ENCODE assay signal across 24 cellular contexts in the genomic region with DNA sequence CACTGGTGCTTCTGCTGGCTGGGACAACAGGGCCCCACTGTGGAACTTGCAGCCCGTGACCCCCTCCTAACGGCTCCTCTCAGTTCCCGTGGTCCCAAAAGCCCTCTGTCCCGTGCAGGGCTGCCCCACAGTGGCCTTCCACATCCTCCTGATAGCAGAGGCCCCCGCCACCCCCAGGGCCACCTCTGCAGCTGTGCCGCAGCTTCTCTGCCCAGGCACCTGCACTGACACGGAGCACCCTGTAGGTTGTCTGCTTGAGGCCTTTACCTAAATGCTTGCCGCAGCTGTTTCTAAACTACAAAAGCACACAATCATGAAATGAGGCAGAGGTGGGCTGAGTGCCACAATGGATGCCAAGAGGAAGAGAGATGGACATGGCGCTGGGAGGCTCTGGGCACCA. TPM values are rescaled to one million over a fixed set of nuclear protein-coding genes. Genes with fewer than 3 reads are reported as not detected.
DNase-seq lines count a peak whose midpoint lies in the region; ATAC-seq, FAIRE-seq and TF ChIP-seq lines count a peak whose summit lies in the region.
"Had no signal": no experiment of that assay in that cellular context is flagged by ENCODE, and none has a peak within 500 bp of the region (broad histone marks: within the 10 kb centered on the region; RNA-seq: fewer than 3 reads in every experiment).

No MANE protein-coding gene starts in this region.

- H3T11ph ChIP-seq in H9 (ENCODE audit: low read length), result no peak overlapping the region

- no peak overlapping the region for H2BK15ac ChIP-seq in H9 (ENCODE audit: low read depth, low read length)

- peaks cover 0 to 2% of the 10 kb centered on the region in 2 experiments; a peak in 1 of 5 replicates for H3K9me3 Mint-ChIP-seq in H9

- no peak overlapping the region for H4K8ac ChIP-seq in H9 (replicated peaks; ENCODE audit: insufficient read length, low read depth, low read length)

- H2AFZ ChIP-seq in HepG2 (ENCODE audit: low read length) (no peak overlapping the region), H9 (ENCODE audit: low read length) (no peak overlapping the region)
- H2AFZ ChIP-seq: PC-9 had no signal

- H3K9ac ChIP-seq in HepG2 (ENCODE audit: insufficient read depth, low read depth, low read length), result no peak overlapping the region
- no peak overlapping the region for H3K9ac ChIP-seq in H9 (ENCODE audit: extremely low read depth, insufficient read length, low read length)

- H3K23me2 ChIP-seq in H9 (ENCODE audit: insufficient read length, low read depth, low read length, poor library complexity, severe bottlenecking), result no peaks in the 10 kb centered on the region

- no peaks in the 10 kb centered on the region for H3K79me1 ChIP-seq in H9 (ENCODE audit: insufficient read depth, low read depth, low read length, poor library complexity, severe bottlenecking)

- no peak overlapping the region for H3K4ac ChIP-seq in H9 (ENCODE audit: low read depth, low read length)

- no peak overlapping the region for H3K18ac ChIP-seq in H9 (ENCODE audit: insufficient read length, low read depth, low read length)

- H2BK20ac ChIP-seq in H9 (ENCODE audit: low read depth, low read length, poor library complexity, severe bottlenecking), result no peak overlapping the region

- intact Hi-C loops in HepG2 (cut with micrococcal nuclease; ENCODE audit: unreplicated experiment), result no loop called here
- intact Hi-C loops in right lobe of liver (cut with DNase I), result no loop called here
- intact Hi-C loops in sciatic nerve (cut with DNase I), result no loop called here

- H3K4me2 ChIP-seq in HepG2 (ENCODE audit: low read depth, low read length), result no peak overlapping the region
- no peak overlapping the region for H3K4me2 ChIP-seq in H9 (ENCODE audit: insufficient read depth, insufficient read length, low read length)
- H3K4me2 ChIP-seq: PC-9 had no signal

- H3K27me3 ChIP-seq in HepG2 (ENCODE audit: control insufficient read depth in 1 of 2, insufficient read depth in 2 of 2, low read length in 2 of 2) (no peaks in the 10 kb centered on the region), right lobe of liver (no peaks in the 10 kb centered on the region), H9 (ENCODE audit: insufficient read depth, low read length) (no peaks in the 10 kb centered on the region)
- H3K27me3 ChIP-seq: BE2C had no signal

- no peak overlapping the region for H3K56ac ChIP-seq in H9 (ENCODE audit: insufficient read length, low read depth, low read length)

- no peak overlapping the region for H2BK120ac ChIP-seq in H9 (ENCODE audit: low read depth, low read length, poor library complexity, severe bottlenecking)

- H3K36me3 Mint-ChIP-seq in H9 (ENCODE audit: insufficient read depth in 1 of 3, low read depth in 3 of 3), result peaks cover 9 to 28% (median 23%) of the 10 kb centered on the region in 3 experiments; a peak in 6 of 7 replicates

- H2AK5ac ChIP-seq in H9 (ENCODE audit: insufficient read length, low read length), result no peak overlapping the region

- in situ Hi-C loops in HepG2 (cut with HindIII; ENCODE audit: extremely low pct_ligation_motif_present, low pct_unique_long_range_greater_than_20kb), result no loop called here
- in situ Hi-C loops in GM13976 (cut with MboI; ENCODE audit: low sequenced_read_pairs, unreplicated experiment), result no loop called here

- DNase-seq in HepG2 (ENCODE audit: low spot score) (no peak), right lobe of liver (no peak), H9 (peak; percentile 45), epithelial cell of esophagus (ENCODE audit: low read depth) (no peak), sciatic nerve (ENCODE audit: low spot score) (no peak), GM13976 (ENCODE audit: low spot score) (no peak), NCI-H2171 treated with DMSO at 0.1 percent for 48 hours (lab: John Stamatoyannopoulos, UW) (no peak)
- DNase-seq in activated CD4-positive, CD25-positive, alpha-beta regulatory T cell treated with anti-CD3 and anti-CD28 coated beads, Interleukin-2, amount 50 U/mL, for 72 hours, result no peak
- DNase-seq: BE2C, DMS79 treated with DMSO at 0.1 percent for 48 hours, GOT3, KG1, NCI-H1092, NCI-H1436, NCI-H187 treated with DMSO at 0.1 percent for 48 hours, NCI-H2107, NCI-H69, PC-9, SHP77 treated with DMSO at 0.1 percent for 48 hours had no signal

- 87% methylated on average over 8 of the region's 9 CpGs for WGBS in HepG2 (ENCODE audit: low lambda C conversion rate)
- 92% methylated on average over 4 of the region's 9 CpGs for WGBS in right lobe of liver (ENCODE audit: insufficient coverage, low coverage, low lambda C conversion rate, missing lambda C conversion rate)
- no CpG with 5 or more reads among the region's 9 CpGs for WGBS in H9 (ENCODE audit: extremely low coverage, insufficient read length, low lambda C conversion rate)

- H3K27ac Mint-ChIP-seq in H9, result peak overlapping the region in 2 of 3 experiments; percentile 73 to 84; a peak in 2 of 7 replicates

- no peak overlapping the region for H3K4me3 Mint-ChIP-seq in H9

- peak; percentile 13; the same call in 1 of the 3 replicates for ATAC-seq in HepG2
- ATAC-seq in right lobe of liver, result no peak
- peak; percentile 10 for ATAC-seq in sciatic nerve

- no TSS peak for BruUV-seq in HepG2 (replicated peaks; lab: Mats Ljungman, UMichigan)

- no peak overlapping the region for H2BK5ac ChIP-seq in H9 (ENCODE audit: insufficient read length, low read length)

- CTCF ChIA-PET in HepG2 (lab: Yijun Ruan, JAX; ENCODE audit: low intra/inter-chr PET ratio, low total read pairs), result no interaction called here

- H3K79me2 ChIP-seq in HepG2 (ENCODE audit: insufficient read depth, low read length) (no peaks in the 10 kb centered on the region), H9 (ENCODE audit: insufficient read depth, low read length) (no peaks in the 10 kb centered on the region)

- no peak overlapping the region for H4K91ac ChIP-seq in H9 (ENCODE audit: insufficient read length, low read depth, low read length)

- H3K27me3 Mint-ChIP-seq in H9 (ENCODE audit: low read depth), result no peaks in the 10 kb centered on the region; the same call in 1 of the 2 replicates

- H3K4me1 Mint-ChIP-seq in H9, result peaks cover 11 to 24% of the 10 kb centered on the region in 2 experiments; a peak in 3 of 4 replicates

- H3K23ac ChIP-seq in H9 (ENCODE audit: insufficient read length, low read depth, low read length), result no peak overlapping the region

- TF ChIP-seq POLR2A in HepG2 (IDR thresholded peaks at IDR 0.05; ENCODE audit: insufficient read depth in 1 of 2, low read depth in 2 of 2, low read length in 2 of 2) (no peak), right lobe of liver (IDR thresholded peaks at IDR 0.05) (no peak)

- H3K36me3 ChIP-seq in HepG2 (replicated peaks in 1 of 2; ENCODE audit: control insufficient read depth in 1 of 2, insufficient read depth in 2 of 2, low read length in 2 of 2) (peaks cover 1 to 8% of the 10 kb centered on the region in 2 experiments; a peak in 3 of 5 replicates), right lobe of liver (peaks cover 0 to 13% (median 1%) of the 10 kb centered on the region in 4 donors)

- POLR2A ChIA-PET in HepG2 (lab: Yijun Ruan, JAX), result interaction anchor here (1.5 kb wide), 1 partner anchor 95 kb away, joined by 3 read pairs; a partner anchor contains a TSS

- H3K4me3 ChIP-seq in HepG2 (replicated peaks in 1 of 3; ENCODE audit: insufficient read depth in 1 of 3, low read depth in 2 of 3, low read length in 3 of 3), result no peak overlapping the region
- H3K4me3 ChIP-seq in right lobe of liver, result no peak overlapping the region
- H3K4me3 ChIP-seq in epithelial cell of esophagus (ENCODE audit: low read length), result no peak overlapping the region
- H3K4me3 ChIP-seq: PC-9, SK-N-MC had no signal

- no peak overlapping the region for H4K5ac ChIP-seq in H9 (ENCODE audit: insufficient read length, low read depth, low read length)

- TF ChIP-seq EP300 in HepG2 (IDR thresholded peaks at IDR 0.05; ENCODE audit: low read depth in 2 of 2, low read length in 2 of 2) (no peak), HepG2 (CRISPR knock-in tag; IDR thresholded peaks at IDR 0.05; ENCODE audit: borderline replicate concordance) (no peak)

- TF ChIP-seq CTCF in HepG2 (CRISPR knock-in tag; IDR thresholded peaks at IDR 0.05) (no peak), right lobe of liver (IDR thresholded peaks at IDR 0.05) (no peak), H9 (conservative IDR thresholded peaks at IDR 0.05) (0 out of 3 replicates have a peak, but pooled peaks have one; percentile 22), epithelial cell of esophagus (IDR thresholded peaks at IDR 0.05; ENCODE audit: insufficient read depth, low read depth, low read length, missing control alignments) (peak; percentile 11), GM13976 (IDR thresholded peaks at IDR 0.05; ENCODE audit: borderline replicate concordance, control extremely low read depth, extremely low read depth, insufficient read depth, missing control alignments) (no peak)

- no peaks in the 10 kb centered on the region for H3K9me3 ChIP-seq in HepG2 (ENCODE audit: low read length)
- no peaks in the 10 kb centered on the region for H3K9me3 ChIP-seq in right lobe of liver
- H3K9me3 ChIP-seq in H9 (ENCODE audit: control insufficient read depth, low read depth, low read length), result no peaks in the 10 kb centered on the region
- H3K9me3 ChIP-seq: BE2C had no signal

- no peak overlapping the region for H3K14ac ChIP-seq in H9 (ENCODE audit: insufficient read depth, low read length)

- FAIRE-seq in HepG2 (lab: Jason Lieb, UNC), result no peak
- FAIRE-seq: A204.1, GM12891 had no signal

- H3K27ac ChIP-seq in HepG2 (ENCODE audit: extremely low read length, insufficient read depth, low read length) (no peak overlapping the region), right lobe of liver (no peak overlapping the region), H9 (ENCODE audit: insufficient read length, low read depth, low read length) (no peak overlapping the region)
- H3K27ac ChIP-seq: HL-60, PC-9, RWPE1, SK-N-MC had no signal

- H3K4me1 ChIP-seq in HepG2 (ENCODE audit: insufficient read depth, low read length) (peaks cover 37% of the 10 kb centered on the region), right lobe of liver (no peaks in the 10 kb centered on the region), H9 (ENCODE audit: insufficient read depth, low read length) (no peaks in the 10 kb centered on the region)
- H3K4me1 ChIP-seq: BE2C had no signal

- H4K20me1 ChIP-seq in HepG2 (ENCODE audit: insufficient read depth, low read length) (no peaks in the 10 kb centered on the region), H9 (ENCODE audit: control insufficient read depth, insufficient read depth, insufficient read length) (no peaks in the 10 kb centered on the region)

- TF ChIP-seq RAD21 in HepG2 (CRISPR knock-in tag; IDR thresholded peaks at IDR 0.05), result no peak

- no peak overlapping the region for H2BK12ac ChIP-seq in H9 (ENCODE audit: insufficient read length, low read depth, low read length)

RNA-seq across cellular contexts. Expression of a gene that starts 13.5 kb away (rescaled TPM):
- total RNA-seq in HepG2 (2016; rRNA removed; fragmentation: Illumina TruSeq; extraction: Trizol) (10.6 and 12.0 TPM in 2 replicates), right lobe of liver (10 to 100 TPM in 1 of 6 experiments, 1 to 10 TPM in 5; 3.5 to 11.2 (median 6.2) TPM), H9 (2021) (2.5 and 2.8 TPM in 2 replicates), sciatic nerve (1.5 TPM)
- total RNA-seq in HepG2 (2016; cell fraction: cytosol; rRNA removed; fragmentation: Illumina TruSeq; extraction: Trizol; ENCODE audit: low read depth), result 5.6 and 8.3 TPM in 2 replicates
- total RNA-seq in HepG2 (2016; cell fraction: insoluble cytoplasmic fraction; rRNA removed; fragmentation: Illumina TruSeq; extraction: Trizol), result 10.0 and 12.7 TPM in 2 replicates
- total RNA-seq in HepG2 (2016; cell fraction: membrane; rRNA removed; fragmentation: Illumina TruSeq; extraction: Trizol), result 5.3 and 6.5 TPM in 2 replicates
- 19.5 and 21.6 TPM in 2 replicates for total RNA-seq in HepG2 (2016; cell fraction: nucleus; rRNA removed; fragmentation: Illumina TruSeq; extraction: Trizol)
- 9.3 and 13.5 TPM in 2 replicates for polyA plus RNA-seq in HepG2 (2011; rRNA removed)
- 4.2 and 6.2 TPM in 2 replicates for polyA plus RNA-seq in HepG2 (2011; cell fraction: cytosol; rRNA removed)
- 25.1 and 30.9 TPM in 2 replicates for polyA plus RNA-seq in HepG2 (2011; cell fraction: nucleus; rRNA removed)
- 7.4 and 11.8 TPM in 2 replicates for polyA plus RNA-seq in HepG2 (2012)
- polyA plus RNA-seq in HepG2 (2016; cell fraction: cytosol; fragmentation: Illumina TruSeq; extraction: Trizol; ENCODE audit: low read depth), result 0.66 and 1.2 TPM in 2 replicates
- polyA plus RNA-seq in HepG2 (2016; cell fraction: insoluble cytoplasmic fraction; fragmentation: Illumina TruSeq; extraction: Trizol; ENCODE audit: low read depth), result 8.6 and 8.8 TPM in 2 replicates
- 1.7 and 1.9 TPM in 2 replicates for polyA plus RNA-seq in HepG2 (2016; cell fraction: membrane; fragmentation: Illumina TruSeq; extraction: Trizol; ENCODE audit: low read depth)
- 24.2 and 25.3 TPM in 2 replicates for polyA plus RNA-seq in HepG2 (2016; cell fraction: nucleus; fragmentation: Illumina TruSeq; extraction: Trizol; ENCODE audit: insufficient read depth, low read depth)
- polyA minus RNA-seq in HepG2 (2011; rRNA and poly(A)+ RNA removed; ENCODE audit: low replicate concordance), result 9.4 and 18.5 TPM in 2 replicates
- polyA minus RNA-seq in HepG2 (2011; cell fraction: cytosol; rRNA and poly(A)+ RNA removed), result 4.8 and 5.4 TPM in 2 replicates
- polyA minus RNA-seq in HepG2 (2011; cell fraction: nucleus; rRNA and poly(A)+ RNA removed), result 36.2 and 51.6 TPM in 2 replicates

Comparison
In these comparisons a context has a peak if more than half of its experiments do, and no peak if none do; other contexts are left out.
1. ATAC-seq: peak in HepG2 (single experiment) and sciatic nerve (single experiment); none in right lobe of liver (0 of 4).
2. CTCF ChIP-seq: peak in H9 (single experiment) and epithelial cell of esophagus (single experiment); none in HepG2 (single experiment), right lobe of liver (0 of 4) and GM13976 (single experiment).